ENCODE assay signal across 15 cellular contexts in the genomic region with DNA sequence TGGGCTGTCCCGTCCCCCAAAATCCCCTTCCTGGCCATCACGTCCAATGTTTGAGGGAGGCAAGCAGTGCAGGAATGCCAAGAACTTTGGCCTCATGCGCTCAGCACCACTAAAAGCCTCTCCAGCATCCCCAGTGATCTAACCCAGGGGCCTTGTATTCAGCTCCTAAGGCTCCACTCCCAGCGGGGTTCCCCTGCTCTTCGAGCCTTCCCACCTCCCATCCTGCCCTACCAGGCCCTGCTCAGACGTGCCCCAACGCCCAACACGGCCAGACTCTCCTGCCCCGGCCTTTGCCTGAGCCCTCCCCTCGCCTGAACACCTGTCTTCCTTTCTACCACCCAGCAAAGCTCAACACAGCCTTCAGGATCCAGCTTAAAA. TPM values are rescaled to one million over a fixed set of nuclear protein-coding genes. Genes with fewer than 3 reads are reported as not detected.
A peak's percentile ranks its signal among the peaks of the same experiment; 100 is the strongest.
DNase-seq lines count a peak whose midpoint lies in the region; ATAC-seq, FAIRE-seq and TF ChIP-seq lines count a peak whose summit lies in the region.
"Had no signal": no experiment of that assay in that cellular context is flagged by ENCODE, and none has a peak within 500 bp of the region (broad histone marks: within the 10 kb centered on the region; RNA-seq: fewer than 3 reads in every experiment).

No MANE protein-coding gene starts in this region.

- H2AFZ ChIP-seq in astrocyte (ENCODE audit: low read depth, low read length): no peak overlapping the region

- peaks cover 10% of the 10 kb centered on the region for H3K36me3 Mint-ChIP-seq in astrocyte (ENCODE audit: low read depth, unreplicated experiment)
- no peaks in the 10 kb centered on the region for H3K36me3 Mint-ChIP-seq in natural killer cell

- TF ChIP-seq CTCF in HEK293 (tag by site-specific recombination; IDR thresholded peaks at IDR 0.05): no peak
- TF ChIP-seq CTCF in astrocyte (IDR thresholded peaks at IDR 0.05; ENCODE audit: insufficient read depth, low read depth, low read length): no peak
- TF ChIP-seq CTCF in natural killer cell (IDR thresholded peaks at IDR 0.05): no peak
- TF ChIP-seq CTCF in GM13976 (IDR thresholded peaks at IDR 0.05; ENCODE audit: borderline replicate concordance, control extremely low read depth, extremely low read depth, insufficient read depth, missing control alignments): no peak
- TF ChIP-seq CTCF in colonic mucosa (IDR thresholded peaks at IDR 0.05): no peak

- POLR2A ChIA-PET in HEK293 (lab: Yijun Ruan, JAX): no interaction called here

- H3K4me1 ChIP-seq in HEK293 (ENCODE audit: control insufficient read depth, insufficient read depth, low read length): no peaks in the 10 kb centered on the region
- H3K4me1 ChIP-seq in astrocyte (ENCODE audit: insufficient read depth, low read length): no peaks in the 10 kb centered on the region
- peaks cover 5% of the 10 kb centered on the region for H3K4me1 ChIP-seq in colonic mucosa

- no peaks in the 10 kb centered on the region for H3K79me2 ChIP-seq in astrocyte (ENCODE audit: insufficient read depth, low read length)

- H3K9ac ChIP-seq in astrocyte (ENCODE audit: low read length) (no peak overlapping the region), colonic mucosa (ENCODE audit: low read depth in 2 of 2, low read length in 2 of 2) (peak overlapping the region in 1 of 2 donors; percentile 14)

- CTCF ChIA-PET in HEK293 (lab: Yijun Ruan, JAX): no interaction called here

- no peak overlapping the region for H3K4me3 ChIP-seq in HEK293 (ENCODE audit: low read depth, low read length)
- H3K4me3 ChIP-seq in astrocyte (ENCODE audit: insufficient read depth, low read depth, low read length): no peak overlapping the region
- no peak overlapping the region for H3K4me3 ChIP-seq in colonic mucosa
- H3K4me3 ChIP-seq: lung had no signal

- H3K4me3 Mint-ChIP-seq in astrocyte (ENCODE audit: unreplicated experiment) (no peak overlapping the region), natural killer cell (peak overlapping the region; percentile 62)

- H3K27ac ChIP-seq in HEK293 (ENCODE audit: extremely low read depth, low read depth, low read length): no peak overlapping the region
- H3K27ac ChIP-seq in astrocyte (ENCODE audit: low read depth, low read length): no peak overlapping the region
- H3K27ac ChIP-seq in colonic mucosa: no peak overlapping the region
- H3K27ac ChIP-seq: 22Rv1 had no signal

- H3K9me3 ChIP-seq in HEK293 (ENCODE audit: control insufficient read depth, insufficient read depth, low read depth, low read length) (no peaks in the 10 kb centered on the region), astrocyte (ENCODE audit: insufficient read depth, low read depth, low read length) (no peaks in the 10 kb centered on the region), colonic mucosa (no peaks in the 10 kb centered on the region)

- peak overlapping the region; percentile 75 for H3K27ac Mint-ChIP-seq in astrocyte (ENCODE audit: unreplicated experiment)
- H3K27ac Mint-ChIP-seq in natural killer cell: peak overlapping the region; percentile 89 to 90

- no peaks in the 10 kb centered on the region for H4K20me1 ChIP-seq in astrocyte (ENCODE audit: insufficient read depth, low read length)

- in situ Hi-C loops in GM13976 (cut with MboI; ENCODE audit: low sequenced_read_pairs, unreplicated experiment): no loop called here

- no peaks in the 10 kb centered on the region for H3K27me3 Mint-ChIP-seq in astrocyte (ENCODE audit: low read depth, unreplicated experiment)
- H3K27me3 Mint-ChIP-seq in natural killer cell (ENCODE audit: low read depth in 2 of 2): no peaks in the 10 kb centered on the region

- H3K4me1 Mint-ChIP-seq in astrocyte (ENCODE audit: low read depth, unreplicated experiment) (no peaks in the 10 kb centered on the region), natural killer cell (peaks cover 50 to 69% of the 10 kb centered on the region in 2 donors)

- H3K4me2 ChIP-seq in astrocyte (ENCODE audit: low read length): no peak overlapping the region

- peak; percentile 64 for DNase-seq in DMS 273 (lab: John Stamatoyannopoulos, UW; ENCODE audit: unreplicated experiment)
- DNase-seq in DMS 273 treated with DMSO at 0.1 percent for 48 hours (lab: John Stamatoyannopoulos, UW): no peak
- DNase-seq in astrocyte (ENCODE audit: low read depth): no peak
- no peak for DNase-seq in natural killer cell
- DNase-seq in GM13976 (ENCODE audit: low spot score): no peak
- no peak for DNase-seq in left colon
- DNase-seq in colonic mucosa: no peak
- DNase-seq: stimulated activated CD4-positive, alpha-beta T cell treated with anti-CD3 and anti-CD28 coated beads, Interleukin-4, amount 100 ng/mL, for 24 hours had no signal

- H3K27me3 ChIP-seq in astrocyte (ENCODE audit: insufficient read depth, low read length): no peaks in the 10 kb centered on the region
- no peaks in the 10 kb centered on the region for H3K27me3 ChIP-seq in colonic mucosa

- ATAC-seq in natural killer cell: no peak
- ATAC-seq in left colon: no peak

- H3K9me3 Mint-ChIP-seq in astrocyte (ENCODE audit: unreplicated experiment) (no peaks in the 10 kb centered on the region), natural killer cell (no peaks in the 10 kb centered on the region)

- FAIRE-seq in astrocyte (lab: Jason Lieb, UNC): no peak

- intact Hi-C loops in natural killer cell (cut with micrococcal nuclease) (loop anchor here (2.0 to 5.0 kb wide), 2 partner anchors 17 to 36 kb away; no protein-coding TSS in a partner anchor), left colon (cut with DNase I, micrococcal nuclease) (no loop called here), colonic mucosa (cut with DNase I) (no loop called here)

- peaks cover 0 to 5% of the 10 kb centered on the region in 2 experiments; a peak in 1 of 3 replicates for H3K36me3 ChIP-seq in HEK293 (ENCODE audit: control insufficient read depth in 2 of 2, insufficient read depth in 1 of 2, low read length in 2 of 2)
- no peaks in the 10 kb centered on the region for H3K36me3 ChIP-seq in astrocyte (ENCODE audit: insufficient read depth, low read length)
- H3K36me3 ChIP-seq in colonic mucosa: no peaks in the 10 kb centered on the region

TF ChIP-seq in HEK293, 187 proteins besides CTCF, POLR2A, EP300 and RAD21:
- TF ChIP-seq ZNF629 (tag by site-specific recombination; IDR thresholded peaks at IDR 0.05) (no peak), ZNF169 (tag by site-specific recombination; IDR thresholded peaks at IDR 0.05) (no peak), ZIC2 (tag by site-specific recombination; IDR thresholded peaks at IDR 0.05) (peak; percentile 36)

RNA-seq across cellular contexts. Expression of a gene that starts 30.5 kb away (rescaled TPM):
- 184 and 188 TPM in 2 replicates for total RNA-seq in astrocyte
- total RNA-seq in natural killer cell: 100 to 1,000 TPM; 135 to 214 (median 189) TPM
- 10 to 100 TPM; 16.5 to 38.8 TPM for total RNA-seq in left colon
- 10 to 100 TPM; 25.6 to 26.7 TPM for total RNA-seq in colonic mucosa

RNA-seq across cellular contexts. Expression of a gene that starts 33.0 kb away (rescaled TPM):
- total RNA-seq in astrocyte: not detected in 2 replicates
- not detected for total RNA-seq in natural killer cell
- total RNA-seq in left colon: not detected
- not detected for total RNA-seq in colonic mucosa
- total RNA-seq: dermis microvascular lymphatic vessel endothelial cell, lung, posterior vena cava, SK-MEL-5, subcutaneous adipose tissue had no signal

RNA-seq across cellular contexts. Expression of a gene that starts 47.5 kb away (rescaled TPM):
- not detected in 2 replicates for total RNA-seq in astrocyte
- not detected for total RNA-seq in natural killer cell
- total RNA-seq in left colon: not detected
- not detected for total RNA-seq in colonic mucosa
- total RNA-seq: dermis microvascular lymphatic vessel endothelial cell, lung, posterior vena cava, SK-MEL-5, subcutaneous adipose tissue had no signal
